Comparison of ENCODE assay signal across 22 cellular contexts in the genomic region with DNA sequence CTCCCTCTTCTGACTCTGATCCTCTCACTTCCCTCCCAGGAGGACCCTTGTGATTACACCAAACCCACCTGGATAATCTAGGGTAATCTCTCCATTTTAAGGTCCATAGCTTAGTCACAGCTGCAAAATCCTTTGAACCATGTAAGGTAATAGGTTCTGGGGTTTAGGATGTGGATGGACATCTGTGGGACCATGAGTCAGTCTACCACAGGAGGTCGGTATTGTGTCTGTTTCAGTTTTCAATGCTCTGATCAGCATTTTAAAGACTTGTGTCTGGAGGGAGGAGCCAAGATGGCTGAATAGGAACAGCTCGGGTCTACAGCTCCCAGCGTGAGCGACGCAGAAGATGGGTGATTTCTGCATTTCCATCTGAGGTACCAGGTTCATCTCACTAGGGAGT.
DNase-seq lines count a peak whose midpoint lies in the region; ATAC-seq lines count a peak whose summit lies in the region.
"Had no signal": no experiment of that assay in that cellular context is flagged by ENCODE, and none has a peak within 500 bp of the region (broad histone marks: within the 10 kb centered on the region; RNA-seq: fewer than 3 reads in every experiment).

No MANE protein-coding gene starts in this region.

- peaks cover 13% of the 10 kb centered on the region for H3K4me1 Mint-ChIP-seq in activated naive CD8-positive, alpha-beta T cell treated with anti-CD3 and anti-CD28 coated beads, Interleukin-2, amount 10 ng/mL, durations not matched to agents 7 days and 5 days
- H3K4me1 Mint-ChIP-seq in activated naive CD8-positive, alpha-beta T cell treated with anti-CD3 and anti-CD28 coated beads for 36 hours: peaks cover 13% of the 10 kb centered on the region
- H3K4me1 Mint-ChIP-seq: activated CD4-positive, alpha-beta T cell treated with anti-CD3 and anti-CD28 coated beads, Interleukin-2, amount 10 ng/mL, durations not matched to agents 24 days and 14 days; IgD-negative memory B cell had no signal

- H3K27me3 Mint-ChIP-seq in activated naive CD8-positive, alpha-beta T cell treated with anti-CD3 and anti-CD28 coated beads, Interleukin-2, amount 10 ng/mL, durations not matched to agents 7 days and 5 days: peaks cover 10% of the 10 kb centered on the region
- peaks cover 27% of the 10 kb centered on the region for H3K27me3 Mint-ChIP-seq in activated naive CD8-positive, alpha-beta T cell treated with anti-CD3 and anti-CD28 coated beads for 36 hours
- H3K27me3 Mint-ChIP-seq: activated CD4-positive, alpha-beta T cell treated with anti-CD3 and anti-CD28 coated beads, Interleukin-2, amount 10 ng/mL, durations not matched to agents 24 days and 14 days had no signal

- in situ Hi-C loops in SK-MEL-5 (cut with HindIII; ENCODE audit: low pct_unique_long_range_greater_than_20kb, low sequenced_read_pairs): no loop called here

- peak; percentile 42 for ATAC-seq in activated naive CD8-positive, alpha-beta T cell treated with anti-CD3 and anti-CD28 coated beads, Interleukin-2, amount 10 ng/mL, durations not matched to agents 7 days and 5 days (ENCODE audit: low read depth)
- peak; percentile 36 for ATAC-seq in stimulated activated naive CD8-positive, alpha-beta T cell treated with anti-CD3 and anti-CD28 coated beads, Interleukin-15, Interleukin-2, amounts not matched to agents 100 U/mL and 50 U/mL, for 24 hours
- ATAC-seq: left lobe of liver had no signal

- no peak overlapping the region for H3K4me3 Mint-ChIP-seq in activated naive CD8-positive, alpha-beta T cell treated with anti-CD3 and anti-CD28 coated beads, Interleukin-2, amount 10 ng/mL, durations not matched to agents 7 days and 5 days
- H3K4me3 Mint-ChIP-seq in activated naive CD8-positive, alpha-beta T cell treated with anti-CD3 and anti-CD28 coated beads for 36 hours: no peak overlapping the region
- H3K4me3 Mint-ChIP-seq: activated CD4-positive, alpha-beta T cell treated with anti-CD3 and anti-CD28 coated beads, Interleukin-2, amount 10 ng/mL, durations not matched to agents 24 days and 14 days; IgD-negative memory B cell had no signal

- no peak overlapping the region for H3K27ac Mint-ChIP-seq in activated naive CD8-positive, alpha-beta T cell treated with anti-CD3 and anti-CD28 coated beads, Interleukin-2, amount 10 ng/mL, durations not matched to agents 7 days and 5 days
- no peak overlapping the region for H3K27ac Mint-ChIP-seq in activated naive CD8-positive, alpha-beta T cell treated with anti-CD3 and anti-CD28 coated beads for 36 hours
- H3K27ac Mint-ChIP-seq: activated CD4-positive, alpha-beta T cell treated with anti-CD3 and anti-CD28 coated beads, Interleukin-2, amount 10 ng/mL, durations not matched to agents 24 days and 14 days had no signal

- POLR2A ChIA-PET in activated naive CD8-positive, alpha-beta T cell treated with anti-CD3 and anti-CD28 coated beads, Interleukin-2, amount 10 ng/mL, durations not matched to agents 7 days and 5 days (lab: Charles Lee): no interaction called here

- H3K4me3 ChIP-seq in Jurkat, Clone E6-1 (ENCODE audit: low read length): no peak overlapping the region
- H3K4me3 ChIP-seq: cardiac muscle cell, HAP-1, sigmoid colon had no signal

- H3K36me3 Mint-ChIP-seq in activated naive CD8-positive, alpha-beta T cell treated with anti-CD3 and anti-CD28 coated beads, Interleukin-2, amount 10 ng/mL, durations not matched to agents 7 days and 5 days: no peaks in the 10 kb centered on the region
- H3K36me3 Mint-ChIP-seq in activated naive CD8-positive, alpha-beta T cell treated with anti-CD3 and anti-CD28 coated beads for 36 hours: no peaks in the 10 kb centered on the region
- H3K36me3 Mint-ChIP-seq: IgD-negative memory B cell; naive thymus-derived CD8-positive, alpha-beta T cell had no signal

- no peak for DNase-seq in activated naive CD8-positive, alpha-beta T cell treated with anti-CD3 and anti-CD28 coated beads, Interleukin-2, amount 10 ng/mL, durations not matched to agents 7 days and 5 days
- DNase-seq in activated naive CD8-positive, alpha-beta T cell treated with anti-CD3 and anti-CD28 coated beads for 36 hours: no peak
- peak; percentile 34 for DNase-seq in Jurkat, Clone E6-1 (ENCODE audit: low read depth, low spot score)
- DNase-seq in SK-MEL-5 (ENCODE audit: low read depth, low spot score) (peak; percentile 76), NAMALWA (ENCODE audit: low spot score) (no peak), DMS153 treated with DMSO at 0.1 percent for 48 hours (lab: John Stamatoyannopoulos, UW; ENCODE audit: unreplicated experiment) (no peak), GM19240 (ENCODE audit: insufficient read length, low spot score) (no peak)
- DNase-seq in stimulated activated naive CD8-positive, alpha-beta T cell treated with anti-CD3 and anti-CD28 coated beads, Interleukin-15, Interleukin-2, amounts not matched to agents 100 U/mL and 50 U/mL, for 24 hours: no peak
- DNase-seq: ACHN; activated CD4-positive, alpha-beta T cell treated with anti-CD3 and anti-CD28 coated beads, Interleukin-2, amount 10 ng/mL, durations not matched to agents 24 days and 14 days; activated CD8-positive, alpha-beta memory T cell treated with anti-CD3 and anti-CD28 coated beads, Interleukin-2, amount 50 U/mL, for 4 hours; activated gamma-delta T cell; DMS 273 treated with DMSO at 0.1 percent for 48 hours; NCI-H2029; NCI-H345; NK-92 treated with Interleukin-12 subunit alpha and Interleukin-12 subunit beta, amount 100 ng/mL, for 24 hours; sigmoid colon had no signal

- no peaks in the 10 kb centered on the region for H3K9me3 Mint-ChIP-seq in activated naive CD8-positive, alpha-beta T cell treated with anti-CD3 and anti-CD28 coated beads, Interleukin-2, amount 10 ng/mL, durations not matched to agents 7 days and 5 days
- no peaks in the 10 kb centered on the region for H3K9me3 Mint-ChIP-seq in activated naive CD8-positive, alpha-beta T cell treated with anti-CD3 and anti-CD28 coated beads for 36 hours
- H3K9me3 Mint-ChIP-seq: activated CD4-positive, alpha-beta T cell treated with anti-CD3 and anti-CD28 coated beads, Interleukin-2, amount 10 ng/mL, durations not matched to agents 24 days and 14 days had no signal

Comparison
In these comparisons a context has a peak if more than half of its experiments do, and no peak if none do; other contexts are left out.
1. DNase-seq: peak in Jurkat, Clone E6-1 (single experiment) and SK-MEL-5 (single experiment); none in activated naive CD8-positive, alpha-beta T cell treated with anti-CD3 and anti-CD28 coated beads, Interleukin-2, amount 10 ng/mL, durations not matched to agents 7 days and 5 days (single experiment), activated naive CD8-positive, alpha-beta T cell treated with anti-CD3 and anti-CD28 coated beads for 36 hours (single experiment), stimulated activated naive CD8-positive, alpha-beta T cell treated with anti-CD3 and anti-CD28 coated beads, Interleukin-15, Interleukin-2, amounts not matched to agents 100 U/mL and 50 U/mL, for 24 hours (single experiment), NAMALWA (single experiment), DMS153 treated with DMSO at 0.1 percent for 48 hours (single experiment) and GM19240 (single experiment).